In genomic region chrX:118495958-118496762, GRCh38 we compare ENCODE assay signal across 8 cellular contexts. TPM values are rescaled to one million over a fixed set of nuclear protein-coding genes. Genes with fewer than 3 reads are reported as not detected.
A peak's percentile ranks its signal among the peaks of the same experiment; 100 is the strongest.
DNase-seq lines count a peak whose midpoint lies in the region; ATAC-seq lines count a peak whose summit lies in the region.

No MANE protein-coding gene starts in this region.

- peaks cover 4% of the 10 kb centered on the region for H3K4me1 ChIP-seq in muscle layer of colon (ENCODE audit: insufficient read depth, low read length)

- H3K36me3 Mint-ChIP-seq in activated CD4-positive, alpha-beta T cell treated with anti-CD3 and anti-CD28 coated beads, Interleukin-2, amount 10 ng/mL, durations not matched to agents 24 days and 14 days (ENCODE audit: low read depth), result peaks cover 5% of the 10 kb centered on the region

- H3K9me3 ChIP-seq in muscle layer of colon (ENCODE audit: low read length), result no peaks in the 10 kb centered on the region

- no peaks in the 10 kb centered on the region for H3K9me3 Mint-ChIP-seq in activated CD4-positive, alpha-beta T cell treated with anti-CD3 and anti-CD28 coated beads, Interleukin-2, amount 10 ng/mL, durations not matched to agents 24 days and 14 days

- ATAC-seq in GM18498 (IDR thresholded peaks at IDR 0.05; ENCODE audit: unreplicated experiment) (peak; percentile 62), HG02623 (IDR thresholded peaks at IDR 0.05; ENCODE audit: unreplicated experiment) (peak; percentile 40)

- H3K4me3 Mint-ChIP-seq in activated CD4-positive, alpha-beta T cell treated with anti-CD3 and anti-CD28 coated beads, Interleukin-2, amount 10 ng/mL, durations not matched to agents 24 days and 14 days, result peak overlapping the region; percentile 99

- peak overlapping the region; percentile 68 for H3K9ac ChIP-seq in muscle layer of colon (ENCODE audit: low read length)

- H3K4me3 ChIP-seq in muscle layer of colon (ENCODE audit: low read depth in 1 of 2, low read length in 2 of 2), result peak overlapping the region; percentile 74 to 77

- peak overlapping the region; percentile 98 for H3K27ac Mint-ChIP-seq in activated CD4-positive, alpha-beta T cell treated with anti-CD3 and anti-CD28 coated beads, Interleukin-2, amount 10 ng/mL, durations not matched to agents 24 days and 14 days

- no peaks in the 10 kb centered on the region for H3K27me3 Mint-ChIP-seq in activated CD4-positive, alpha-beta T cell treated with anti-CD3 and anti-CD28 coated beads, Interleukin-2, amount 10 ng/mL, durations not matched to agents 24 days and 14 days

- DNase-seq in NCI-H1694 treated with DMSO at 0.1 percent for 48 hours (lab: John Stamatoyannopoulos, UW), result peak; percentile 31
- peak; percentile 93 for DNase-seq in activated CD4-positive, alpha-beta T cell treated with anti-CD3 and anti-CD28 coated beads, Interleukin-2, amount 10 ng/mL, durations not matched to agents 24 days and 14 days
- DNase-seq in effector CD8-positive, alpha-beta T cell (lab: John Stamatoyannopoulos, UW), result peak; percentile 52
- peak; percentile 55 to 58 for DNase-seq in stimulated activated CD8-positive, alpha-beta memory T cell treated with anti-CD3 and anti-CD28 coated beads, Interleukin-7, amount 100 ng/mL, for 4 hours (ENCODE audit: low read depth in 2 of 2)
- no peak for DNase-seq in COLO829 (ENCODE audit: low spot score)

- H3K36me3 ChIP-seq in muscle layer of colon (ENCODE audit: insufficient read depth, low read length), result no peaks in the 10 kb centered on the region

- intact Hi-C loops in activated CD4-positive, alpha-beta T cell treated with anti-CD3 and anti-CD28 coated beads, Interleukin-2, amount 10 ng/mL, durations not matched to agents 24 days and 14 days (cut with micrococcal nuclease), result loop anchor here (1.0 to 2.0 kb wide), 5 partner anchors 7 to 151 kb away; no protein-coding TSS in a partner anchor

- H3K4me1 Mint-ChIP-seq in activated CD4-positive, alpha-beta T cell treated with anti-CD3 and anti-CD28 coated beads, Interleukin-2, amount 10 ng/mL, durations not matched to agents 24 days and 14 days, result peaks cover 18% of the 10 kb centered on the region

- peaks cover 0 to 12% of the 10 kb centered on the region in 2 donors for H3K27me3 ChIP-seq in muscle layer of colon (ENCODE audit: control insufficient read depth in 1 of 2, insufficient read depth in 2 of 2, low read length in 2 of 2)

- H3K27ac ChIP-seq in muscle layer of colon (ENCODE audit: low read depth, low read length), result peak overlapping the region; percentile 56

RNA-seq across cellular contexts. Expression of gene DOCK11, which starts 0.5 kb away (rescaled TPM):
- total RNA-seq in activated CD4-positive, alpha-beta T cell treated with anti-CD3 and anti-CD28 coated beads, Interleukin-2, amount 10 ng/mL, durations not matched to agents 24 days and 14 days, result 27.8 and 28.6 TPM in 2 replicates
